ENCODE assay signal across 8 cellular contexts in genomic region chr3:45011756-45012441, GRCh38. TPM values are rescaled to one million over a fixed set of nuclear protein-coding genes. Genes with fewer than 3 reads are reported as not detected.
DNase-seq lines count a peak whose midpoint lies in the region; ATAC-seq and TF ChIP-seq lines count a peak whose summit lies in the region.

No MANE protein-coding gene starts in this region.

- TF ChIP-seq CTCF in cardiac fibroblast (IDR thresholded peaks at IDR 0.05; ENCODE audit: low read depth, low read length) = no peak
- TF ChIP-seq CTCF in lung (IDR thresholded peaks at IDR 0.05; ENCODE audit: control extremely low read depth, extremely low read depth) = no peak

- peak overlapping the region; percentile 79 to 85 for H3K27ac ChIP-seq in lung (ENCODE audit: low read depth in 1 of 2, low read length in 1 of 2)
- peak overlapping the region; percentile 96 to 97 for H3K27ac ChIP-seq in aorta (ENCODE audit: low read depth in 1 of 2, low read length in 2 of 2)

- H3K4me1 ChIP-seq in lung (ENCODE audit: control insufficient read depth in 2 of 2, insufficient read depth in 2 of 2, low read length in 2 of 2) (peaks cover 19 to 29% of the 10 kb centered on the region in 2 donors), aorta (ENCODE audit: control insufficient read depth in 1 of 2, insufficient read depth in 2 of 2, low read length in 2 of 2) (peaks cover 0 to 7% of the 10 kb centered on the region in 2 donors)

- WGBS in lung, 2 donors = 14 to 25% methylated on average over 7 of the region's 7 CpGs
- WGBS in aorta, 2 donors = 5 to 6% methylated on average over 7 of the region's 7 CpGs

- peak; percentile 68 for ATAC-seq in lung (ENCODE audit: insufficient read depth, low FRiP score)
- peak; percentile 84 for ATAC-seq in aorta (ENCODE audit: low FRiP score)
- no peak for ATAC-seq in HG02885 (IDR thresholded peaks at IDR 0.05; ENCODE audit: poor library complexity, unreplicated experiment)

- intact Hi-C loops in aorta (cut with DNase I) = no loop called here

- peaks cover 0 to 9% of the 10 kb centered on the region in 2 donors for H3K36me3 ChIP-seq in lung (ENCODE audit: control insufficient read depth in 2 of 2, insufficient read depth in 2 of 2, low read length in 2 of 2)
- no peaks in the 10 kb centered on the region for H3K36me3 ChIP-seq in aorta (ENCODE audit: control insufficient read depth in 1 of 2, insufficient read depth in 2 of 2, low read length in 1 of 2)

- H3K27me3 ChIP-seq in lung (ENCODE audit: control insufficient read depth, insufficient read depth) (no peaks in the 10 kb centered on the region), aorta (ENCODE audit: control insufficient read depth in 1 of 2, insufficient read depth in 2 of 2, low read length in 1 of 2) (no peaks in the 10 kb centered on the region)

- no peak overlapping the region for H3K4me3 ChIP-seq in cardiac fibroblast (replicated peaks in 1 of 2; ENCODE audit: low read depth in 2 of 2, low read length in 2 of 2)
- H3K4me3 ChIP-seq in lung = no peak overlapping the region
- H3K4me3 ChIP-seq in aorta (ENCODE audit: low read length in 2 of 2) = no peak overlapping the region

- H3K9me3 ChIP-seq in lung (ENCODE audit: control insufficient read depth in 2 of 2, insufficient read depth in 1 of 2, low read length in 1 of 2) = no peaks in the 10 kb centered on the region
- no peaks in the 10 kb centered on the region for H3K9me3 ChIP-seq in aorta (ENCODE audit: control insufficient read depth, low read length)

- DNase-seq in AG08396 (ENCODE audit: low spot score) (peak; percentile 84), HS-5 (ENCODE audit: low read depth) (peak; percentile 88), cardiac fibroblast (ENCODE audit: low read depth in 2 of 2) (peak; percentile 95 to 96), lung (ENCODE audit: low spot score) (peak; percentile 56), aorta (peak; percentile 79 to 88), UCSD-AML1 (lab: John Stamatoyannopoulos, UW; ENCODE audit: unreplicated experiment) (no peak)
- no peak for DNase-seq in stimulated activated CD8-positive, alpha-beta memory T cell treated with anti-CD3 and anti-CD28 coated beads, Interleukin-4, amount 100 ng/mL, for 48 hours

RNA-seq across cellular contexts. Expression of gene CLEC3B, which starts 14.2 kb away (rescaled TPM):
- total RNA-seq in lung = 100 to 1,000 TPM in 1 of 2 donors, 10 to 100 TPM in 1; 52.3 to 128 TPM
- polyA plus RNA-seq in lung = 100 to 1,000 TPM in 1 of 2 donors, 10 to 100 TPM in 1; 33.1 to 167 TPM
- 100 to 1,000 TPM in 1 of 2 donors, 10 to 100 TPM in 1; 96.9 to 109 TPM for total RNA-seq in aorta
- polyA plus RNA-seq in aorta = 100 to 1,000 TPM in 1 of 2 donors, 10 to 100 TPM in 1; 69.1 to 177 TPM

RNA-seq across cellular contexts. Expression of gene EXOSC7, which starts 35.9 kb away (rescaled TPM):
- total RNA-seq in lung (10 to 100 TPM; 37.4 to 52.3 TPM), aorta (10 to 100 TPM; 30.7 to 31.2 TPM)
- polyA plus RNA-seq in lung (10 to 100 TPM; 40.8 to 67.2 TPM), aorta (10 to 100 TPM; 15.8 to 28.9 TPM)

RNA-seq across cellular contexts. Expression of gene ZDHHC3, which starts 35.9 kb away (rescaled TPM):
- total RNA-seq in lung (10 to 100 TPM; 93.9 to 96.2 TPM), aorta (10 to 100 TPM; 60.5 to 62.2 TPM)
- polyA plus RNA-seq in lung (10 to 100 TPM; 49.8 to 62.0 TPM), aorta (10 to 100 TPM; 44.8 to 49.5 TPM)

Comparison
In these comparisons a context has a peak if more than half of its experiments do, and no peak if none do; other contexts are left out.
1. DNase-seq: peak in AG08396 (single experiment), HS-5 (single experiment), cardiac fibroblast (2 of 2), lung (single experiment) and aorta (2 of 2); none in stimulated activated CD8-positive, alpha-beta memory T cell treated with anti-CD3 and anti-CD28 coated beads, Interleukin-4, amount 100 ng/mL, for 48 hours (single experiment) and UCSD-AML1 (single experiment).